10 cellular contexts compared by ENCODE assay signal in genomic region chr16:31455601-31456314, GRCh38. TPM values are rescaled to one million over a fixed set of nuclear protein-coding genes. Genes with fewer than 3 reads are reported as not detected.
DNase-seq lines count a peak whose midpoint lies in the region; ATAC-seq and TF ChIP-seq lines count a peak whose summit lies in the region.
"Had no signal": no experiment of that assay in that cellular context is flagged by ENCODE, and none has a peak within 500 bp of the region (broad histone marks: within the 10 kb centered on the region; RNA-seq: fewer than 3 reads in every experiment).

No MANE protein-coding gene starts in this region.

- intact Hi-C loops in lower leg skin (cut with DNase I; ENCODE audit: low total_unique reads) = no loop called here

- CTCF ChIA-PET in activated CD8-positive, alpha-beta T cell treated with anti-CD3 and anti-CD28 coated beads, Interleukin-2, amount 10 ng/mL, durations not matched to agents 7 days and 5 days (lab: Charles Lee) = interaction anchor here (0.6 to 7.1 kb wide), 14 partner anchors 11 to 470 kb away, joined by 3 to 76 read pairs (median 5); partner anchors contain the start of gene ZNF843

- H3K36me3 ChIP-seq in kidney epithelial cell (ENCODE audit: control insufficient read depth, insufficient read depth, low read length) = no peaks in the 10 kb centered on the region

- WGBS in lower leg skin, 2 donors = 65 to 74% methylated on average over 17 of the region's 17 CpGs

- in situ Hi-C loops in GM13976 (cut with MboI; ENCODE audit: low sequenced_read_pairs, unreplicated experiment) = loop anchor here (10.0 kb wide), 1 partner anchor 409 kb away; no protein-coding TSS in a partner anchor

- no peaks in the 10 kb centered on the region for H3K9me3 Mint-ChIP-seq in activated CD8-positive, alpha-beta T cell treated with anti-CD3 and anti-CD28 coated beads, Interleukin-2, amount 10 ng/mL, durations not matched to agents 7 days and 5 days (ENCODE audit: insufficient read depth)

- no peak for ATAC-seq in activated CD8-positive, alpha-beta T cell treated with anti-CD3 and anti-CD28 coated beads, Interleukin-2, amount 10 ng/mL, durations not matched to agents 7 days and 5 days
- ATAC-seq in GM18907 (IDR thresholded peaks at IDR 0.05; ENCODE audit: unreplicated experiment) (no peak), HG03039 (IDR thresholded peaks at IDR 0.05; ENCODE audit: unreplicated experiment) (no peak)

- no peaks in the 10 kb centered on the region for H3K27me3 ChIP-seq in kidney epithelial cell (ENCODE audit: control insufficient read depth, insufficient read depth, low read length)

- peak; percentile 45 for TF ChIP-seq CTCF in GM13976 (IDR thresholded peaks at IDR 0.05; ENCODE audit: borderline replicate concordance, control extremely low read depth, extremely low read depth, insufficient read depth, missing control alignments)
- peak; percentile 37 for TF ChIP-seq CTCF in kidney epithelial cell (IDR thresholded peaks at IDR 0.05; ENCODE audit: insufficient read depth, low read length, poor library complexity, severe bottlenecking)
- TF ChIP-seq CTCF in lower leg skin (IDR thresholded peaks at IDR 0.05) = no peak

- peak overlapping the region; percentile 36 for H3K4me3 Mint-ChIP-seq in activated CD8-positive, alpha-beta T cell treated with anti-CD3 and anti-CD28 coated beads, Interleukin-2, amount 10 ng/mL, durations not matched to agents 7 days and 5 days

- H3K4me1 Mint-ChIP-seq in activated CD8-positive, alpha-beta T cell treated with anti-CD3 and anti-CD28 coated beads, Interleukin-2, amount 10 ng/mL, durations not matched to agents 7 days and 5 days (ENCODE audit: low read depth) = peaks cover 61% of the 10 kb centered on the region

- H3K36me3 Mint-ChIP-seq in activated CD8-positive, alpha-beta T cell treated with anti-CD3 and anti-CD28 coated beads, Interleukin-2, amount 10 ng/mL, durations not matched to agents 7 days and 5 days (ENCODE audit: low read depth) = peaks cover 31% of the 10 kb centered on the region

- H3K27ac Mint-ChIP-seq in activated CD8-positive, alpha-beta T cell treated with anti-CD3 and anti-CD28 coated beads, Interleukin-2, amount 10 ng/mL, durations not matched to agents 7 days and 5 days = peak overlapping the region; percentile 66

- H3K4me3 ChIP-seq in kidney epithelial cell (ENCODE audit: low read depth, low read length) (no peak overlapping the region), lower leg skin (ENCODE audit: low read depth, poor library complexity, severe bottlenecking) (no peak overlapping the region)
- H3K4me3 ChIP-seq: HAP-1 had no signal

- no peak for TF ChIP-seq POLR2A in lower leg skin (IDR thresholded peaks at IDR 0.05)

- POLR2A ChIA-PET in activated CD8-positive, alpha-beta T cell treated with anti-CD3 and anti-CD28 coated beads, Interleukin-2, amount 10 ng/mL, durations not matched to agents 7 days and 5 days (lab: Charles Lee) = interaction anchor here (0.7 to 1.3 kb wide), 3 partner anchors 257 to 422 kb away, joined by 3 to 4 read pairs (median 3); partner anchors contain the start of gene ZNF267

- DNase-seq in AML-193 (lab: John Stamatoyannopoulos, UW) (peak; percentile 20 to 22), GM13976 (ENCODE audit: low spot score) (no peak), kidney epithelial cell (ENCODE audit: low read depth) (no peak), anterior cingulate cortex (lab: John Stamatoyannopoulos, UW) (no peak), lower leg skin (ENCODE audit: low spot score in 2 of 2) (no peak)
- peak; percentile 55 for DNase-seq in activated CD8-positive, alpha-beta T cell treated with anti-CD3 and anti-CD28 coated beads, Interleukin-2, amount 10 ng/mL, durations not matched to agents 7 days and 5 days

- H3K27me3 Mint-ChIP-seq in activated CD8-positive, alpha-beta T cell treated with anti-CD3 and anti-CD28 coated beads, Interleukin-2, amount 10 ng/mL, durations not matched to agents 7 days and 5 days (ENCODE audit: low read depth) = no peaks in the 10 kb centered on the region

RNA-seq across cellular contexts. Expression of gene ARMC5, which starts 3.5 kb away (rescaled TPM):
- 10 to 100 TPM; 18.9 to 19.1 TPM for total RNA-seq in activated CD8-positive, alpha-beta T cell treated with anti-CD3 and anti-CD28 coated beads, Interleukin-2, amount 10 ng/mL, durations not matched to agents 7 days and 5 days
- 18.7 and 23.2 TPM in 2 replicates for total RNA-seq in kidney epithelial cell
- total RNA-seq in lower leg skin = 10 to 100 TPM; 11.2 to 13.8 (median 13.3) TPM

RNA-seq across cellular contexts. Expression of gene ZNF843, which starts 13.2 kb away (rescaled TPM):
- total RNA-seq in activated CD8-positive, alpha-beta T cell treated with anti-CD3 and anti-CD28 coated beads, Interleukin-2, amount 10 ng/mL, durations not matched to agents 7 days and 5 days = under 1 TPM; 0.21 to 0.32 TPM
- total RNA-seq in kidney epithelial cell (0.89 and 3.2 TPM in 2 replicates), lower leg skin (1 to 10 TPM; 1.2 to 1.7 (median 1.6) TPM)

RNA-seq across cellular contexts. Expression of gene TGFB1I1, which starts 16.2 kb away (rescaled TPM):
- under 1 TPM; 0.83 to 0.92 TPM for total RNA-seq in activated CD8-positive, alpha-beta T cell treated with anti-CD3 and anti-CD28 coated beads, Interleukin-2, amount 10 ng/mL, durations not matched to agents 7 days and 5 days
- total RNA-seq in kidney epithelial cell = 116 and 138 TPM in 2 replicates
- 10 to 100 TPM; 15.1 to 34.1 (median 22.7) TPM for total RNA-seq in lower leg skin

RNA-seq across cellular contexts. Expression of gene SLC5A2, which starts 27.2 kb away (rescaled TPM):
- under 1 TPM in 1 of 2 experiments, not detected in 1; 0.13 TPM for total RNA-seq in activated CD8-positive, alpha-beta T cell treated with anti-CD3 and anti-CD28 coated beads, Interleukin-2, amount 10 ng/mL, durations not matched to agents 7 days and 5 days
- total RNA-seq in kidney epithelial cell (0.04 and 0.21 TPM in 2 replicates), lower leg skin (under 1 TPM; 0.17 to 0.27 (median 0.21) TPM)
- total RNA-seq: lung microvascular endothelial cell had no signal

RNA-seq across cellular contexts. Expression of gene COX6A2, which starts 27.6 kb away (rescaled TPM):
- total RNA-seq in activated CD8-positive, alpha-beta T cell treated with anti-CD3 and anti-CD28 coated beads, Interleukin-2, amount 10 ng/mL, durations not matched to agents 7 days and 5 days = not detected
- not detected in 2 replicates for total RNA-seq in kidney epithelial cell
- total RNA-seq in lower leg skin = not detected
- total RNA-seq: lung microvascular endothelial cell had no signal

Comparison
In these comparisons a context has a peak if more than half of its experiments do, and no peak if none do; other contexts are left out.
1. DNase-seq: peak in AML-193 (2 of 2) and activated CD8-positive, alpha-beta T cell treated with anti-CD3 and anti-CD28 coated beads, Interleukin-2, amount 10 ng/mL, durations not matched to agents 7 days and 5 days (single experiment); none in GM13976 (single experiment), kidney epithelial cell (single experiment), anterior cingulate cortex (0 of 58) and lower leg skin (0 of 2).
2. CTCF ChIP-seq: peak in GM13976 (single experiment) and kidney epithelial cell (single experiment); none in lower leg skin (0 of 3).
3. RNA of gene TGFB1I1, which starts 16.2 kb away (total RNA-seq): 116 to 138 TPM in kidney epithelial cell and 15.1 to 34.1 TPM in lower leg skin; 0.83 to 0.92 TPM in activated CD8-positive, alpha-beta T cell treated with anti-CD3 and anti-CD28 coated beads, Interleukin-2, amount 10 ng/mL, durations not matched to agents 7 days and 5 days; every median in the first group is over 4 times any median in the second.